In the genomic region with DNA sequence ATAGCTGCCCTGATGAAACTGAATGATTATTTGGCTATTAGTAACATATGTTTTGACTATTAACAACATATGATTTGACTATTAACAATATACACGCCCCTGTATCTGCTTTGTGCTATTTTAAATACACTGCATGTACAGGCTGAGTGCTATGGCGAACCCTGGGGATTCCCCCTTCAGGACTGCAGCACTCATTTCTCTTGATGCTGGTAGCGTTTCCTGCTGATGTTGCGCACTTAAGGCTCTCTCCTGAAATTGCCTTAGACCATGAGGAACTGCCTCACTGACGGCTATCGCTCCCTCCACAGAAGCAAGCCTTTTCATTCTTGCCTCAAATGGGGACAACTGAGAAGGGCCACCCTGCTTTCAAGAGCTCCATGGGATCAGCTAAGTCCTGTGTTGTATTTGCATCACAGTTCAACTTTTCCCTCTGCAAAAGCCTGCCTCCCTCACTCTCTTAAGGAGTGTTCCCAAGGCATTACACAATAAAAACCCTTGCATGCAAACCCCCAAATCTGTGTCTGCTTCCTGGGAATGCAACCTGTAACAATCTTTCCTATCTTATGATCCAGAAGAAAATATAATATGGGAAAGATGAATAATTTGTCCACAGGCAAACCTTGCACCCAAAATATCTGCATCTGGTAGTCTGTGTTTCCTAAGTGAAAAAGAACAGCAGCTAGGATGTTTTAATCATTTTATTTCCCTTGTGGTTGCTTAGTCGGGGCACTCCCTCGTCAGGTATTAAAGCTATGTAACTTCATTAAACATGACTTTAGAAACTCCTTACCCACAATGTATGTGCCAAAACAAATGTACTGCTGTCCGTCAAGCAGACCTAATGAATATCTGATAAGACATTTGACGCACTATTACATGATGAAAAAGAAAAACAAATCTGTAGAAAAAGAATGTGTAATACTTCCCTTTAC, we compare ENCODE assay signal across 1 cellular context.
TF ChIP-seq lines count a peak whose summit lies in the region.

No MANE protein-coding gene starts in this region.

TF ChIP-seq in H1, 55 proteins besides CTCF, POLR2A, EP300 and RAD21 (continued from another document):
- TF ChIP-seq GABPA (IDR thresholded peaks at IDR 0.05; ENCODE audit: borderline replicate concordance, insufficient read depth, low read length) (no peak), CTBP2 (IDR thresholded peaks at IDR 0.05; ENCODE audit: borderline replicate concordance, insufficient read depth, insufficient read length, low read length) (no peak), SAP30 (IDR thresholded peaks at IDR 0.05; ENCODE audit: insufficient read depth, insufficient replicate concordance, low read length) (no peak)
TF ChIP-seq in H1: peak in this region for 0.
